In genomic region chr1:167440345-167440744, GRCh38 we compare ENCODE assay signal across 19 cellular contexts.
DNase-seq lines count a peak whose midpoint lies in the region; ATAC-seq and TF ChIP-seq lines count a peak whose summit lies in the region.
"Had no signal": no experiment of that assay in that cellular context is flagged by ENCODE, and none has a peak within 500 bp of the region (broad histone marks: within the 10 kb centered on the region; RNA-seq: fewer than 3 reads in every experiment).

No MANE protein-coding gene starts in this region.

- intact Hi-C loops in activated CD4-positive, alpha-beta T cell treated with anti-CD3 and anti-CD28 coated beads for 36 hours (cut with DNase I, micrococcal nuclease) = loop anchor here in 1 of 2 experiments (5.0 kb wide), 1 partner anchor 38 kb away; no protein-coding TSS in a partner anchor
- intact Hi-C loops in heart right ventricle (cut with DNase I) = loop anchor here in 8 of 10 donors (2.0 to 10.0 kb wide), 7 partner anchors 38 to 374 kb away; no protein-coding TSS in a partner anchor

- no peaks in the 10 kb centered on the region for H3K4me1 ChIP-seq in neural progenitor cell
- H3K4me1 ChIP-seq in heart right ventricle = peaks cover 0 to 19% (median 9%) of the 10 kb centered on the region in 9 donors

- no peaks in the 10 kb centered on the region for H3K9me3 Mint-ChIP-seq in activated CD4-positive, alpha-beta T cell treated with anti-CD3 and anti-CD28 coated beads for 36 hours (ENCODE audit: low read depth)
- H3K9me3 Mint-ChIP-seq in T-cell = no peaks in the 10 kb centered on the region
- H3K9me3 Mint-ChIP-seq in effector memory CD8-positive, alpha-beta T cell = no peaks in the 10 kb centered on the region
- H3K9me3 Mint-ChIP-seq in neural progenitor cell = peaks cover 18% of the 10 kb centered on the region

- H4K20me1 ChIP-seq in neural progenitor cell (ENCODE audit: low read depth) = no peaks in the 10 kb centered on the region
- H4K20me1 ChIP-seq: BLaER1 had no signal

- CTCF ChIA-PET in activated CD4-positive, alpha-beta T cell treated with anti-CD3 and anti-CD28 coated beads for 36 hours (lab: Charles Lee) = interaction anchor here (0.7 to 4.2 kb wide), 10 partner anchors 74 to 172 kb away, joined by 3 to 41 read pairs (median 4); partner anchors contain the start of gene CD247
- CTCF ChIA-PET in T-cell (lab: Charles Lee) = interaction anchor here (0.6 to 1.9 kb wide), 7 partner anchors 10 to 112 kb away, joined by 3 to 5 read pairs (median 3); no protein-coding TSS in a partner anchor

- no peaks in the 10 kb centered on the region for H3K9me3 ChIP-seq in neural progenitor cell (ENCODE audit: low read depth)
- no peaks in the 10 kb centered on the region for H3K9me3 ChIP-seq in heart right ventricle
- H3K9me3 ChIP-seq: esophagus muscularis mucosa had no signal

- no peak overlapping the region for H3K27ac ChIP-seq in neural progenitor cell
- no peak overlapping the region for H3K27ac ChIP-seq in heart right ventricle
- H3K27ac ChIP-seq: BLaER1, esophagus muscularis mucosa, tibial nerve had no signal

- H2AFZ ChIP-seq in neural progenitor cell (replicated peaks) = no peak overlapping the region

- no peak overlapping the region for H3K4me2 ChIP-seq in neural progenitor cell

- no peak overlapping the region for H3K4me3 Mint-ChIP-seq in activated CD4-positive, alpha-beta T cell treated with anti-CD3 and anti-CD28 coated beads for 36 hours
- H3K4me3 Mint-ChIP-seq in T-cell (peak overlapping the region in 1 of 3 donors; percentile 63), neural progenitor cell (no peak overlapping the region)
- H3K4me3 Mint-ChIP-seq in effector memory CD8-positive, alpha-beta T cell = peak overlapping the region; percentile 15 to 55

- no peak for ATAC-seq in activated CD4-positive, alpha-beta T cell treated with anti-CD3 and anti-CD28 coated beads for 36 hours
- no peak for ATAC-seq in T-cell (replicated peaks in 1 of 4)
- no peak for ATAC-seq in effector memory CD8-positive, alpha-beta T cell (replicated peaks)
- ATAC-seq in heart right ventricle = no peak
- ATAC-seq in activated CD4-positive, CD25-positive, alpha-beta regulatory T cell treated with anti-CD3 and anti-CD28 coated beads, Interleukin-2, amount 50 U/mL, for 24 hours = no peak

- H3K4me3 ChIP-seq in neural progenitor cell = no peak overlapping the region
- no peak overlapping the region for H3K4me3 ChIP-seq in heart right ventricle

- H3K36me3 Mint-ChIP-seq in activated CD4-positive, alpha-beta T cell treated with anti-CD3 and anti-CD28 coated beads for 36 hours (ENCODE audit: low read depth) = peaks cover 67% of the 10 kb centered on the region
- peaks cover 40% of the 10 kb centered on the region for H3K36me3 Mint-ChIP-seq in T-cell
- H3K36me3 Mint-ChIP-seq in effector memory CD8-positive, alpha-beta T cell (ENCODE audit: insufficient read depth) = peaks cover 71% of the 10 kb centered on the region
- peaks cover 5% of the 10 kb centered on the region for H3K36me3 Mint-ChIP-seq in neural progenitor cell

- H3K27me3 Mint-ChIP-seq in activated CD4-positive, alpha-beta T cell treated with anti-CD3 and anti-CD28 coated beads for 36 hours = no peaks in the 10 kb centered on the region
- no peaks in the 10 kb centered on the region for H3K27me3 Mint-ChIP-seq in T-cell
- H3K27me3 Mint-ChIP-seq in effector memory CD8-positive, alpha-beta T cell = no peaks in the 10 kb centered on the region
- peaks cover 21% of the 10 kb centered on the region for H3K27me3 Mint-ChIP-seq in neural progenitor cell (ENCODE audit: insufficient read depth, low read depth)

- WGBS in heart right ventricle, 2 donors = 97 to 98% methylated on average over 4 of the region's 4 CpGs

- H3K4me1 Mint-ChIP-seq in activated CD4-positive, alpha-beta T cell treated with anti-CD3 and anti-CD28 coated beads for 36 hours = peaks cover 84% of the 10 kb centered on the region
- peaks cover 91 to 95% (median 91%) of the 10 kb centered on the region in 3 donors for H3K4me1 Mint-ChIP-seq in T-cell
- H3K4me1 Mint-ChIP-seq in effector memory CD8-positive, alpha-beta T cell (ENCODE audit: low read depth in 2 of 2) = peaks cover 73 to 78% of the 10 kb centered on the region in 2 donors
- H3K4me1 Mint-ChIP-seq in neural progenitor cell = peaks cover 33% of the 10 kb centered on the region

- no peaks in the 10 kb centered on the region for H3K36me3 ChIP-seq in neural progenitor cell
- H3K36me3 ChIP-seq in heart right ventricle = no peaks in the 10 kb centered on the region
- H3K36me3 ChIP-seq: BLaER1, esophagus muscularis mucosa, tibial nerve had no signal

- H3K9ac ChIP-seq in neural progenitor cell = no peak overlapping the region
- H3K9ac ChIP-seq: BLaER1 had no signal

- POLR2A ChIA-PET in activated CD4-positive, alpha-beta T cell treated with anti-CD3 and anti-CD28 coated beads for 36 hours (lab: Charles Lee) = interaction anchor here (0.6 kb wide), 1 partner anchor 30 kb away, joined by 4 read pairs; no protein-coding TSS in a partner anchor
- POLR2A ChIA-PET in T-cell (lab: Charles Lee) = no interaction called here

- no peaks in the 10 kb centered on the region for H3F3A ChIP-seq in neural progenitor cell (ENCODE audit: low read depth)

- no peaks in the 10 kb centered on the region for H3K79me2 ChIP-seq in neural progenitor cell (ENCODE audit: low read depth)

- TF ChIP-seq CTCF in neural progenitor cell (IDR thresholded peaks at IDR 0.05) (no peak), heart right ventricle (IDR thresholded peaks at IDR 0.05) (no peak)

- H3K27ac Mint-ChIP-seq in activated CD4-positive, alpha-beta T cell treated with anti-CD3 and anti-CD28 coated beads for 36 hours = peak overlapping the region; percentile 4
- H3K27ac Mint-ChIP-seq in T-cell = peak overlapping the region; percentile 97 to 98
- H3K27ac Mint-ChIP-seq in effector memory CD8-positive, alpha-beta T cell = peak overlapping the region; percentile 74 to 96
- H3K27ac Mint-ChIP-seq in neural progenitor cell = peak overlapping the region; percentile 48
- H3K27ac Mint-ChIP-seq: progenitor cell of endocrine pancreas had no signal

- no peak for DNase-seq in activated CD4-positive, alpha-beta T cell treated with anti-CD3 and anti-CD28 coated beads for 36 hours
- no peak for DNase-seq in activated CD4-positive, alpha-beta T cell treated with anti-CD3 and anti-CD28 coated beads, Interleukin-2, amount 50 U/mL, for 48 hours
- DNase-seq in T-cell (no peak), neural progenitor cell (ENCODE audit: low spot score) (no peak), heart right ventricle (no peak), NCI-H146 (lab: John Stamatoyannopoulos, UW) (no peak)
- no peak for DNase-seq in effector memory CD8-positive, alpha-beta T cell
- DNase-seq: 8988T, left ventricle myocardium superior, NCI-H1048, NCI-H2081 treated with DMSO at 0.1 percent for 48 hours, NCI-H524, SIG-M5, small intestine had no signal

- peaks cover 32% of the 10 kb centered on the region for H3K27me3 ChIP-seq in neural progenitor cell
- H3K27me3 ChIP-seq in heart right ventricle = peaks cover 0 to 20% (median 11%) of the 10 kb centered on the region in 7 donors

Comparison
In these comparisons a context has a peak if more than half of its experiments do, and no peak if none do; other contexts are left out.
1. H3K27ac Mint-ChIP-seq: peak in every context shown above with its lines; median percentile 98 in T-cell; 85 in effector memory CD8-positive, alpha-beta T cell; 48 in neural progenitor cell; 4 in activated CD4-positive, alpha-beta T cell treated with anti-CD3 and anti-CD28 coated beads for 36 hours.
2. H3K4me3 Mint-ChIP-seq: peak in effector memory CD8-positive, alpha-beta T cell (2 of 2); none in activated CD4-positive, alpha-beta T cell treated with anti-CD3 and anti-CD28 coated beads for 36 hours (single experiment) and neural progenitor cell (single experiment).